In genomic region chr5:78615697-78616096, GRCh38 we compare ENCODE assay signal across 1 cellular context.
TF ChIP-seq lines count a peak whose summit lies in the region.

No MANE protein-coding gene starts in this region.

TF ChIP-seq in GM12878, 131 proteins besides CTCF, POLR2A, EP300 and RAD21:
- no peak for TF ChIP-seq ELK1 (IDR thresholded peaks at IDR 0.05; ENCODE audit: low read depth, low read length)
- TF ChIP-seq RB1 (IDR thresholded peaks at IDR 0.05; ENCODE audit: borderline replicate concordance): no peak
- no peak for TF ChIP-seq ETV6 (conservative IDR thresholded peaks at IDR 0.05 in 1 of 2, IDR thresholded peaks at IDR 0.05 in 1 of 2; ENCODE audit: borderline replicate concordance in 1 of 2, low read depth in 1 of 2)
- no peak for TF ChIP-seq JUNB (IDR thresholded peaks at IDR 0.05)
- TF ChIP-seq NBN (IDR thresholded peaks at IDR 0.05): no peak
- TF ChIP-seq E2F4 (IDR thresholded peaks at IDR 0.05; ENCODE audit: low read depth, low read length): no peak
- no peak for TF ChIP-seq ZNF622 (IDR thresholded peaks at IDR 0.05)
- no peak for TF ChIP-seq NR2F1 (conservative IDR thresholded peaks at IDR 0.05)
- no peak for TF ChIP-seq RELB (IDR thresholded peaks at IDR 0.05; ENCODE audit: low read depth)
- no peak for TF ChIP-seq CUX1 (IDR thresholded peaks at IDR 0.05; ENCODE audit: insufficient replicate concordance, low read depth, low read length)
- no peak for TF ChIP-seq SMC3 (IDR thresholded peaks at IDR 0.05; ENCODE audit: borderline replicate concordance, low read length)
- TF ChIP-seq SREBF2 (IDR thresholded peaks at IDR 0.05; ENCODE audit: low read length): no peak
